Comparison of ENCODE assay signal across 8 cellular contexts in genomic region chr2:181680055-181680936, GRCh38. TPM values are rescaled to one million over a fixed set of nuclear protein-coding genes. Genes with fewer than 3 reads are reported as not detected.
DNase-seq lines count a peak whose midpoint lies in the region; ATAC-seq, FAIRE-seq and TF ChIP-seq lines count a peak whose summit lies in the region.

Gene NEUROD1, minus strand, starts transcription at chr2:181680517. Its CDS starts 1,657 bp downstream, at chr2:181678860.

- peaks cover 0 to 18% (median 14%) of the 10 kb centered on the region in 5 donors for H3K9me3 Mint-ChIP-seq in CD8-positive, alpha-beta memory T cell
- H3K9me3 Mint-ChIP-seq in mesothelial cell of epicardium = no peaks in the 10 kb centered on the region

- FAIRE-seq in GM12891 (lab: Jason Lieb, UNC) = no peak

- no peaks in the 10 kb centered on the region for H3K36me3 ChIP-seq in CD8-positive, alpha-beta memory T cell (ENCODE audit: insufficient read depth, low read length)
- H3K36me3 ChIP-seq in adrenal gland (replicated peaks in 1 of 2) = no peaks in the 10 kb centered on the region

- intact Hi-C loops in Right ventricle myocardium inferior (cut with DNase I) (no loop called here), adrenal gland (cut with DNase I) (no loop called here)

- H3K27me3 ChIP-seq in CD8-positive, alpha-beta memory T cell (ENCODE audit: insufficient read depth, low read length, poor library complexity, severe bottlenecking) = peaks cover 62% of the 10 kb centered on the region
- H3K27me3 ChIP-seq in adrenal gland = peaks cover 77% of the 10 kb centered on the region

- ATAC-seq in HG02588 (IDR thresholded peaks at IDR 0.05; ENCODE audit: unreplicated experiment) (peak; percentile 45), HG02610 (IDR thresholded peaks at IDR 0.05; ENCODE audit: unreplicated experiment) (no peak), Right ventricle myocardium inferior (no peak)

- TF ChIP-seq POLR2A in GM12891 (IDR thresholded peaks at IDR 0.05; ENCODE audit: low read depth, low read length) (no peak), adrenal gland (IDR thresholded peaks at IDR 0.05) (no peak)

- H3K4me3 Mint-ChIP-seq in CD8-positive, alpha-beta memory T cell = peak within 1 kb of the TSS in 6 of 7 donors; percentile 37 to 88 (median 72)
- peak within 1 kb of the TSS; percentile 41 for H3K4me3 Mint-ChIP-seq in mesothelial cell of epicardium

- no peak within 1 kb of the TSS for H3K27ac ChIP-seq in CD8-positive, alpha-beta memory T cell (ENCODE audit: low read depth, low read length)
- H3K27ac ChIP-seq in adrenal gland = no peak within 1 kb of the TSS

- H3K9me3 ChIP-seq in CD8-positive, alpha-beta memory T cell (ENCODE audit: low read length) = no peaks in the 10 kb centered on the region
- no peaks in the 10 kb centered on the region for H3K9me3 ChIP-seq in adrenal gland (replicated peaks in 1 of 3)

- no peak within 1 kb of the TSS for H3K4me3 ChIP-seq in CD8-positive, alpha-beta memory T cell (ENCODE audit: low read length)
- no peak within 1 kb of the TSS for H3K4me3 ChIP-seq in adrenal gland

- peak within 1 kb of the TSS in 3 of 8 donors; percentile 3 to 61 (median 59) for H3K27ac Mint-ChIP-seq in CD8-positive, alpha-beta memory T cell
- no peak within 1 kb of the TSS for H3K27ac Mint-ChIP-seq in mesothelial cell of epicardium

- peaks cover 75 to 83% of the 10 kb centered on the region in 2 donors for H3K27me3 Mint-ChIP-seq in CD8-positive, alpha-beta memory T cell
- H3K27me3 Mint-ChIP-seq in mesothelial cell of epicardium (ENCODE audit: low read depth) = peaks cover 94% of the 10 kb centered on the region

- H3K4me1 Mint-ChIP-seq in CD8-positive, alpha-beta memory T cell = peaks cover 39 to 57% (median 50%) of the 10 kb centered on the region in 3 donors
- peaks cover 19% of the 10 kb centered on the region for H3K4me1 Mint-ChIP-seq in mesothelial cell of epicardium

- H3K4me1 ChIP-seq in CD8-positive, alpha-beta memory T cell (ENCODE audit: insufficient read depth, low read length) = peaks cover 19% of the 10 kb centered on the region
- peaks cover 0 to 4% of the 10 kb centered on the region in 2 donors for H3K4me1 ChIP-seq in adrenal gland (replicated peaks in 1 of 2)

- CTCF ChIA-PET in CD8-positive, alpha-beta memory T cell (lab: Charles Lee) = no interaction called here

- DNase-seq in CD8-positive, alpha-beta memory T cell = no peak
- DNase-seq in activated T-cell treated with anti-CD3 and anti-CD28 coated beads, Interleukin-2, amount 50 U/mL, for 48 hours = peak; percentile 33 to 45
- DNase-seq in mesothelial cell of epicardium (ENCODE audit: low spot score in 2 of 2, unreplicated experiment in 2 of 2) (no peak), GM12891 (ENCODE audit: insufficient read length, low spot score) (no peak), Right ventricle myocardium inferior (ENCODE audit: missing footprints) (no peak), adrenal gland (no peak)

- POLR2A ChIA-PET in CD8-positive, alpha-beta memory T cell (lab: Charles Lee) = no interaction called here

- TF ChIP-seq CTCF in mesothelial cell of epicardium (IDR thresholded peaks at IDR 0.05; ENCODE audit: unreplicated experiment) (no peak), adrenal gland (IDR thresholded peaks at IDR 0.05) (no peak)

- 1 to 4% (median 3%) methylated on average over 32 to 45 of the region's 45 CpGs for WGBS in adrenal gland, 4 donors

- H3K36me3 Mint-ChIP-seq in CD8-positive, alpha-beta memory T cell = peaks cover 0 to 1% (median 0%) of the 10 kb centered on the region in 3 donors
- H3K36me3 Mint-ChIP-seq in mesothelial cell of epicardium = no peaks in the 10 kb centered on the region

TF ChIP-seq in GM12891, 5 proteins besides CTCF, POLR2A, EP300 and RAD21:
- TF ChIP-seq SPI1 (IDR thresholded peaks at IDR 0.05; ENCODE audit: low read depth, low read length) (no peak), PAX5 (IDR thresholded peaks at IDR 0.05; ENCODE audit: insufficient read depth, low read length, severe bottlenecking) (no peak), TAF1 (IDR thresholded peaks at IDR 0.05; ENCODE audit: low read depth, low read length) (no peak)

RNA-seq across cellular contexts. Expression of gene NEUROD1, which starts in this region (rescaled TPM):
- not detected for total RNA-seq in CD8-positive, alpha-beta memory T cell
- not detected for polyA plus RNA-seq in CD8-positive, alpha-beta memory T cell
- total RNA-seq in mesothelial cell of epicardium (not detected in 3 replicates), Right ventricle myocardium inferior (not detected), adrenal gland (not detected)
- not detected for polyA plus RNA-seq in GM12891 (2012; ENCODE audit: low read depth, missing spikeins)
- not detected for polyA plus RNA-seq in adrenal gland

Comparison
In these comparisons a context has a peak if more than half of its experiments do, and no peak if none do; other contexts are left out.
1. DNase-seq: peak in activated T-cell treated with anti-CD3 and anti-CD28 coated beads, Interleukin-2, amount 50 U/mL, for 48 hours (2 of 2); none in CD8-positive, alpha-beta memory T cell (0 of 5), mesothelial cell of epicardium (0 of 2), GM12891 (single experiment), Right ventricle myocardium inferior (single experiment) and adrenal gland (0 of 7).